8 cellular contexts compared by ENCODE assay signal in genomic region chrX:85159644-85160043, GRCh38.
"Had no signal": no experiment of that assay in that cellular context is flagged by ENCODE, and none has a peak within 500 bp of the region (broad histone marks: within the 10 kb centered on the region; RNA-seq: fewer than 3 reads in every experiment).

No MANE protein-coding gene starts in this region.

- H3K9me3 ChIP-seq: HAP-1 had no signal

- H3K27ac Mint-ChIP-seq: HFFc6 had no signal

- H3K36me3 ChIP-seq: HAP-1 had no signal

- H3K27ac ChIP-seq: GM23248, HL-60 had no signal

- H3K9ac ChIP-seq: GM23248 had no signal

- FAIRE-seq: HepG2 had no signal

- ATAC-seq: HCT116, HepG2 had no signal

- H3K4me3 ChIP-seq: GM23248, HAP-1 had no signal

- H3K4me3 Mint-ChIP-seq: HFFc6 had no signal

- DNase-seq: GM23248, GOT3, H7, HFFc6 had no signal

- H3K9me3 Mint-ChIP-seq: HFFc6 had no signal

- H3K4me1 ChIP-seq: HAP-1 had no signal
